22 cellular contexts compared by ENCODE assay signal in the genomic region with DNA sequence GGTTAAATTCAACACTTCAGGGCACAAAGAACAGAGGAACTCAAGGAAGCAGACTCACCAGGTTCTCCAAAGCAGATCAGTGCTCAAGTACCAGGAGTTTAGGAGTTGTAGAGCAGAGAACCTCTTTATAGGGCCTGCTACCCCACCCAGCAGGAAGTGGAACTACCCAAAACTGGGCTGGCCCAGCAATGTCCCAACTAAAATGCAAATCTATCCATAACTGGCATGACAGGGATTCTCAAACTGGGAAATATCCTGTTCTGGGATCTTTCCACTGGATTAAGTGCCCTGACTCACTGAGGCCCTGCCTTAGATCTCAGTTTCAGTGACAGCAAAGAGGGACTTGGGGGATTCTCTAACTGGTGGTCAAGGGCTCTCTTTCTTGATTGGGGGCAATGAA. TPM values are rescaled to one million over a fixed set of nuclear protein-coding genes. Genes with fewer than 3 reads are reported as not detected.
DNase-seq lines count a peak whose midpoint lies in the region; ATAC-seq, FAIRE-seq and TF ChIP-seq lines count a peak whose summit lies in the region.
"Had no signal": no experiment of that assay in that cellular context is flagged by ENCODE, and none has a peak within 500 bp of the region (broad histone marks: within the 10 kb centered on the region; RNA-seq: fewer than 3 reads in every experiment).

A gene (minus strand): TSS at position 101 of the 400 bp plus-strand sequence. CDS start 775 bp downstream, outside the sequence.

- H3K4me3 ChIP-seq in GM23338: no peak within 1 kb of the TSS
- no peak within 1 kb of the TSS for H3K4me3 ChIP-seq in keratinocyte (ENCODE audit: control insufficient read depth in 2 of 3, extremely low read depth in 1 of 3, insufficient read depth in 2 of 3, low read depth in 1 of 3, low read length in 3 of 3)
- H3K4me3 ChIP-seq in vagina: no peak within 1 kb of the TSS
- H3K4me3 ChIP-seq: BLaER1, GM12878, GM23248 had no signal

- no peaks in the 10 kb centered on the region for H3K9me1 ChIP-seq in keratinocyte (ENCODE audit: control insufficient read depth, extremely low read depth, insufficient read depth, low read length)

- no peak within 1 kb of the TSS for H3K27ac Mint-ChIP-seq in GM23338
- H3K27ac Mint-ChIP-seq: CD14-positive monocyte; CD4-positive, alpha-beta memory T cell; IgD-negative memory B cell had no signal

- no peaks in the 10 kb centered on the region for H3K36me3 Mint-ChIP-seq in GM23338 (ENCODE audit: low read depth)
- H3K36me3 Mint-ChIP-seq: CD14-positive monocyte; CD4-positive, alpha-beta memory T cell; IgD-negative memory B cell had no signal

- H3K27ac ChIP-seq in GM23338 (ENCODE audit: low read depth) (no peak within 1 kb of the TSS), epithelial cell of prostate (peak within 1 kb of the TSS; percentile 9), keratinocyte (ENCODE audit: control insufficient read depth, insufficient read depth, low read length) (no peak within 1 kb of the TSS), vagina (no peak within 1 kb of the TSS)
- H3K27ac ChIP-seq: BLaER1, GM23248 had no signal

- H3K36me3 ChIP-seq in GM23338 (ENCODE audit: insufficient read depth) (no peaks in the 10 kb centered on the region), keratinocyte (ENCODE audit: control insufficient read depth in 2 of 2, extremely low read depth in 1 of 2, insufficient read depth in 2 of 2, low read length in 2 of 2) (no peaks in the 10 kb centered on the region), vagina (no peaks in the 10 kb centered on the region)
- H3K36me3 ChIP-seq: BLaER1 had no signal

- H3K27me3 ChIP-seq in GM23338 (ENCODE audit: insufficient read depth) (no peaks in the 10 kb centered on the region), keratinocyte (ENCODE audit: control insufficient read depth, extremely low read depth, insufficient read depth, low read length) (no peaks in the 10 kb centered on the region), vagina (no peaks in the 10 kb centered on the region)
- H3K27me3 ChIP-seq: BLaER1 had no signal

- H3F3A ChIP-seq in GM23338 (replicated peaks; ENCODE audit: low read depth): no peaks in the 10 kb centered on the region

- TF ChIP-seq POLR2A in vagina (IDR thresholded peaks at IDR 0.05): no peak

- FAIRE-seq in keratinocyte (lab: Jason Lieb, UNC): peak; percentile 20
- FAIRE-seq: GM12878, H54, HepG2 had no signal

- H3K4me1 Mint-ChIP-seq in GM23338: no peaks in the 10 kb centered on the region; the same call in 2 of the 3 replicates
- H3K4me1 Mint-ChIP-seq: CD14-positive monocyte; CD4-positive, alpha-beta memory T cell; IgD-negative memory B cell had no signal

- H3K9me3 Mint-ChIP-seq in GM23338: no peaks in the 10 kb centered on the region
- H3K9me3 Mint-ChIP-seq: CD14-positive monocyte had no signal

- intact Hi-C loops in vagina (cut with DNase I): no loop called here

- no peaks in the 10 kb centered on the region for H3K79me2 ChIP-seq in GM23338 (replicated peaks; ENCODE audit: insufficient read depth)
- no peaks in the 10 kb centered on the region for H3K79me2 ChIP-seq in keratinocyte (ENCODE audit: control insufficient read depth, insufficient read depth, low read length)

- DNase-seq in GM23338 (ENCODE audit: low spot score) (no peak), epithelial cell of prostate (ENCODE audit: low read depth, low spot score) (no peak), keratinocyte (ENCODE audit: low read depth, low spot score) (no peak), vagina (ENCODE audit: extremely low spot score in 2 of 2) (no peak), NCI-H146 (lab: John Stamatoyannopoulos, UW) (no peak)
- DNase-seq: 8988T; CD4-positive, alpha-beta memory T cell; DMS153; DMS79; GM23248; HCEC 1CT had no signal

- no peak for TF ChIP-seq CTCF in GM23338 (conservative IDR thresholded peaks at IDR 0.05; ENCODE audit: low read depth in 2 of 2)
- TF ChIP-seq CTCF in keratinocyte (optimal IDR thresholded peaks at IDR 0.05 in 1 of 3, IDR thresholded peaks at IDR 0.05 in 1 of 3, conservative IDR thresholded peaks at IDR 0.05 in 1 of 3; ENCODE audit: extremely low read depth in 1 of 3, insufficient read depth in 2 of 3, low read length in 3 of 3): no peak
- no peak for TF ChIP-seq CTCF in vagina (IDR thresholded peaks at IDR 0.05)

- peaks cover 9% of the 10 kb centered on the region; the same call in 1 of the 2 replicates for H3K9me2 ChIP-seq in GM23338 (ENCODE audit: insufficient read depth)

- H3K4me2 ChIP-seq in GM23338 (no peak within 1 kb of the TSS), keratinocyte (ENCODE audit: control insufficient read depth, extremely low read depth, insufficient read depth, low read depth, low read length) (no peak within 1 kb of the TSS)
- H3K4me2 ChIP-seq: BLaER1 had no signal

- H3K27me3 Mint-ChIP-seq in GM23338 (ENCODE audit: insufficient read depth, low read depth, poor library complexity): no peaks in the 10 kb centered on the region

- H3K9ac ChIP-seq in keratinocyte (ENCODE audit: control insufficient read depth, extremely low read depth, insufficient read depth, low read length): no peak within 1 kb of the TSS
- H3K9ac ChIP-seq: BLaER1, GM23248 had no signal

- H3K4me1 ChIP-seq in GM23338 (ENCODE audit: insufficient read depth) (no peaks in the 10 kb centered on the region), keratinocyte (ENCODE audit: control insufficient read depth, extremely low read depth, insufficient read depth, low read length) (peaks cover 19% of the 10 kb centered on the region), vagina (no peaks in the 10 kb centered on the region)

- no peak within 1 kb of the TSS for H3K4me3 Mint-ChIP-seq in GM23338
- H3K4me3 Mint-ChIP-seq: CD14-positive monocyte; CD4-positive, alpha-beta memory T cell; IgD-negative memory B cell had no signal

- no peaks in the 10 kb centered on the region for H4K20me1 ChIP-seq in GM23338 (replicated peaks; ENCODE audit: insufficient read depth)
- H4K20me1 ChIP-seq in keratinocyte (ENCODE audit: control insufficient read depth, extremely low read depth, insufficient read depth, low read length): no peaks in the 10 kb centered on the region
- H4K20me1 ChIP-seq: BLaER1 had no signal

- ATAC-seq in GM23338 (no peak), HG03280 (IDR thresholded peaks at IDR 0.05; ENCODE audit: unreplicated experiment) (no peak), HG02852 (IDR thresholded peaks at IDR 0.05; ENCODE audit: unreplicated experiment) (no peak)
- ATAC-seq: GM12878, HepG2 had no signal

- 0 out of 2 replicates have a peak within 1 kb of the TSS, but pooled peaks have one; percentile 34 for H2AFZ ChIP-seq in GM23338
- no peak within 1 kb of the TSS for H2AFZ ChIP-seq in keratinocyte (ENCODE audit: control insufficient read depth, low read length)
- H2AFZ ChIP-seq: GM23248 had no signal

- dilution Hi-C loops in keratinocyte (cut with MboI; ENCODE audit: extremely low pct_ligation_motif_present, low sequenced_read_pairs): no loop called here

- H3K9me3 ChIP-seq in keratinocyte (ENCODE audit: control insufficient read depth, low read depth, low read length) (no peaks in the 10 kb centered on the region), vagina (no peaks in the 10 kb centered on the region)

TF ChIP-seq in GM23338, 12 proteins besides CTCF, POLR2A, EP300 and RAD21 (continues in another document):
- TF ChIP-seq, protein P1, sequence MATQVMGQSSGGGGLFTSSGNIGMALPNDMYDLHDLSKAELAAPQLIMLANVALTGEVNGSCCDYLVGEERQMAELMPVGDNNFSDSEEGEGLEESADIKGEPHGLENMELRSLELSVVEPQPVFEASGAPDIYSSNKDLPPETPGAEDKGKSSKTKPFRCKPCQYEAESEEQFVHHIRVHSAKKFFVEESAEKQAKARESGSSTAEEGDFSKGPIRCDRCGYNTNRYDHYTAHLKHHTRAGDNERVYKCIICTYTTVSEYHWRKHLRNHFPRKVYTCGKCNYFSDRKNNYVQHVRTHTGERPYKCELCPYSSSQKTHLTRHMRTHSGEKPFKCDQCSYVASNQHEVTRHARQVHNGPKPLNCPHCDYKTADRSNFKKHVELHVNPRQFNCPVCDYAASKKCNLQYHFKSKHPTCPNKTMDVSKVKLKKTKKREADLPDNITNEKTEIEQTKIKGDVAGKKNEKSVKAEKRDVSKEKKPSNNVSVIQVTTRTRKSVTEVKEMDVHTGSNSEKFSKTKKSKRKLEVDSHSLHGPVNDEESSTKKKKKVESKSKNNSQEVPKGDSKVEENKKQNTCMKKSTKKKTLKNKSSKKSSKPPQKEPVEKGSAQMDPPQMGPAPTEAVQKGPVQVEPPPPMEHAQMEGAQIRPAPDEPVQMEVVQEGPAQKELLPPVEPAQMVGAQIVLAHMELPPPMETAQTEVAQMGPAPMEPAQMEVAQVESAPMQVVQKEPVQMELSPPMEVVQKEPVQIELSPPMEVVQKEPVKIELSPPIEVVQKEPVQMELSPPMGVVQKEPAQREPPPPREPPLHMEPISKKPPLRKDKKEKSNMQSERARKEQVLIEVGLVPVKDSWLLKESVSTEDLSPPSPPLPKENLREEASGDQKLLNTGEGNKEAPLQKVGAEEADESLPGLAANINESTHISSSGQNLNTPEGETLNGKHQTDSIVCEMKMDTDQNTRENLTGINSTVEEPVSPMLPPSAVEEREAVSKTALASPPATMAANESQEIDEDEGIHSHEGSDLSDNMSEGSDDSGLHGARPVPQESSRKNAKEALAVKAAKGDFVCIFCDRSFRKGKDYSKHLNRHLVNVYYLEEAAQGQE (IDR thresholded peaks at IDR 0.05; ENCODE audit: unreplicated experiment): no peak

RNA-seq across cellular contexts. Expression of the gene that starts here (rescaled TPM):
- total RNA-seq in GM23338 (2014; rRNA removed; shearing (Covaris generic)): not detected in 2 replicates
- polyA plus RNA-seq in GM23338 (2016; fragmentation: Nextera tagmentation; extraction: Ambion mirVana) (not detected in 2 replicates), keratinocyte (6.7 to 16.2 TPM (median 10.5 TPM) in 3 replicates)
- polyA plus RNA-seq in keratinocyte (2011; ENCODE audit: low read depth): 220 TPM
- 15.8 and 57.1 TPM in 2 replicates for polyA plus RNA-seq in keratinocyte (2011; cell fraction: cytosol; rRNA removed)
- 12.0 and 23.4 TPM in 2 replicates for polyA plus RNA-seq in keratinocyte (2011; cell fraction: nucleus; rRNA removed)
- polyA plus RNA-seq in keratinocyte (2012; ENCODE audit: low replicate concordance): 28.1 and 2,548 TPM in 2 replicates
- polyA minus RNA-seq in keratinocyte: 3.4 to 9.1 TPM (median 5.1 TPM) in 3 replicates
- polyA minus RNA-seq in keratinocyte (2011; cell fraction: cytosol; rRNA and poly(A)+ RNA removed): 3.6 TPM
- 4.3 and 11.0 TPM in 2 replicates for polyA minus RNA-seq in keratinocyte (2011; cell fraction: nucleus; rRNA and poly(A)+ RNA removed)
- 11.8 TPM for total RNA-seq in vagina
- total RNA-seq: A673; CD4-positive, alpha-beta memory T cell; Daoy; GM12878; GM23248; HepG2 had no signal
- polyA plus RNA-seq: AG04450; CD14-positive monocyte; CD4-positive, alpha-beta memory T cell; GM12878; GM23248; HepG2; IgD-negative memory B cell had no signal

Comparison
In these comparisons a context has a peak if more than half of its experiments do, and no peak if none do; other contexts are left out.
1. RNA of the gene that starts here (total RNA-seq): 11.8 TPM in vagina (single experiment); not detected in GM23338; every median in the first group is over 10 times any median in the second.